ENCODE assay signal across 19 cellular contexts in genomic region chrX:31551913-31552312, GRCh38.
DNase-seq lines count a peak whose midpoint lies in the region; TF ChIP-seq lines count a peak whose summit lies in the region.
"Had no signal": no experiment of that assay in that cellular context is flagged by ENCODE, and none has a peak within 500 bp of the region (broad histone marks: within the 10 kb centered on the region; RNA-seq: fewer than 3 reads in every experiment).

No MANE protein-coding gene starts in this region.

- 77% methylated on average over 4 of the region's 4 CpGs for WGBS in mammary epithelial cell (ENCODE audit: low coverage, missing lambda C conversion rate)

- no peak overlapping the region for H3K27ac ChIP-seq in mammary epithelial cell (ENCODE audit: insufficient read depth, low read depth, low read length)
- H3K27ac ChIP-seq: BLaER1, KMS-11, SJSA1 had no signal

- dilution Hi-C loops in mammary epithelial cell (cut with HindIII; ENCODE audit: low sequenced_read_pairs), result no loop called here

- POLR2A ChIA-PET in MCF 10A (lab: Yijun Ruan, JAX), result no interaction called here

- BruUV-seq in MCF 10A (replicated peaks; lab: Mats Ljungman, UMichigan) (no TSS peak), mammary epithelial cell (replicated peaks; lab: Mats Ljungman, UMichigan) (no TSS peak)

- H3K4me3 ChIP-seq in mammary epithelial cell (replicated peaks in 1 of 3; ENCODE audit: insufficient read depth in 1 of 3, low read depth in 2 of 3, low read length in 3 of 3), result no peak overlapping the region
- H3K4me3 ChIP-seq: BLaER1, GM12878, SJSA1 had no signal

- H4K20me1 ChIP-seq in mammary epithelial cell (ENCODE audit: insufficient read depth, low read length), result no peaks in the 10 kb centered on the region
- H4K20me1 ChIP-seq: BLaER1 had no signal

- no peaks in the 10 kb centered on the region for H3K4me1 Mint-ChIP-seq in MCF 10A (ENCODE audit: insufficient read depth, unreplicated experiment)
- H3K4me1 Mint-ChIP-seq: CD4-positive, alpha-beta memory T cell had no signal

- H3K4me1 ChIP-seq in mammary epithelial cell (ENCODE audit: insufficient read depth, low read length), result no peaks in the 10 kb centered on the region
- H3K4me1 ChIP-seq: BLaER1 had no signal

- H2AFZ ChIP-seq in mammary epithelial cell (ENCODE audit: low read depth, low read length), result no peak overlapping the region

- H3K9me3 ChIP-seq in mammary epithelial cell (replicated peaks; ENCODE audit: insufficient read depth, low read length), result no peaks in the 10 kb centered on the region
- H3K9me3 ChIP-seq: BLaER1, SJSA1 had no signal

- no peak overlapping the region for H3K27ac Mint-ChIP-seq in MCF 10A (ENCODE audit: low read depth, unreplicated experiment)
- H3K27ac Mint-ChIP-seq: CD4-positive, alpha-beta memory T cell; HFFc6 had no signal

- no peaks in the 10 kb centered on the region for H3K36me3 Mint-ChIP-seq in MCF 10A (ENCODE audit: insufficient read depth, unreplicated experiment)
- H3K36me3 Mint-ChIP-seq: CD4-positive, alpha-beta memory T cell had no signal

- no peaks in the 10 kb centered on the region for H3K27me3 ChIP-seq in mammary epithelial cell (ENCODE audit: insufficient read depth, low read length)
- H3K27me3 ChIP-seq: SJSA1 had no signal

- H3K9ac ChIP-seq in mammary epithelial cell (ENCODE audit: insufficient read depth, low read length), result no peak overlapping the region
- H3K9ac ChIP-seq: BLaER1, KMS-11 had no signal

- no peaks in the 10 kb centered on the region for H3K9me3 Mint-ChIP-seq in MCF 10A (ENCODE audit: unreplicated experiment)
- H3K9me3 Mint-ChIP-seq: CD4-positive, alpha-beta memory T cell; HFFc6 had no signal

- CTCF ChIA-PET in MCF 10A (lab: Yijun Ruan, JAX), result no interaction called here
- CTCF ChIA-PET in mammary epithelial cell (lab: Charles Lee; ENCODE audit: low non-redundant PET), result no interaction called here

- in situ Hi-C loops in mammary epithelial cell (cut with MboI; ENCODE audit: low sequenced_read_pairs in 2 of 2), result no loop called here

- DNase-seq in MCF 10A (ENCODE audit: unreplicated experiment) (peak; percentile 9), mammary epithelial cell (no peak), NOMO-1 treated with DMSO at 0.1 percent for 48 hours (lab: John Stamatoyannopoulos, UW; ENCODE audit: unreplicated experiment) (peak; percentile 61), fibroblast of gingiva (ENCODE audit: low read depth) (peak; percentile 1), NCI-H2081 treated with DMSO at 0.1 percent for 48 hours (lab: John Stamatoyannopoulos, UW) (no peak), NCI-H2171 (lab: John Stamatoyannopoulos, UW) (no peak), Ammon's horn (ENCODE audit: low spot score) (no peak)
- DNase-seq: CD4-positive, alpha-beta memory T cell; EL; HFFc6; NCI-H1105; NCI-H2081; NCI-H510A; NCI-H748 treated with DMSO at 0.1 percent for 48 hours; SW 1271 had no signal

- H3K79me2 ChIP-seq in mammary epithelial cell (ENCODE audit: insufficient read depth, low read length), result no peaks in the 10 kb centered on the region

- TF ChIP-seq CTCF in MCF 10A (IDR thresholded peaks at IDR 0.05; ENCODE audit: unreplicated experiment) (no peak), mammary epithelial cell (conservative IDR thresholded peaks at IDR 0.05 in 1 of 2, IDR thresholded peaks at IDR 0.05 in 1 of 2; ENCODE audit: extremely low read depth in 1 of 2, insufficient read depth in 1 of 2, low read depth in 1 of 2, low read length in 2 of 2) (no peak)

- no peak overlapping the region for H3K4me2 ChIP-seq in mammary epithelial cell (ENCODE audit: insufficient read depth, low read depth, low read length)
- H3K4me2 ChIP-seq: BLaER1, KMS-11 had no signal

- H3K4me3 Mint-ChIP-seq in MCF 10A (ENCODE audit: unreplicated experiment), result no peak overlapping the region
- H3K4me3 Mint-ChIP-seq: CD4-positive, alpha-beta memory T cell; HFFc6 had no signal

- peaks cover 11% of the 10 kb centered on the region for H3K27me3 Mint-ChIP-seq in MCF 10A (ENCODE audit: insufficient read depth, unreplicated experiment)
- H3K27me3 Mint-ChIP-seq: CD4-positive, alpha-beta memory T cell had no signal

- intact Hi-C loops in MCF 10A (cut with micrococcal nuclease) (no loop called here), mammary epithelial cell (cut with micrococcal nuclease) (no loop called here)

- no peaks in the 10 kb centered on the region for H3K36me3 ChIP-seq in mammary epithelial cell (ENCODE audit: insufficient read depth, low read length)
- H3K36me3 ChIP-seq: BLaER1, SJSA1 had no signal

Comparison
In these comparisons a context has a peak if more than half of its experiments do, and no peak if none do; other contexts are left out.
1. DNase-seq: peak in MCF 10A (single experiment), NOMO-1 treated with DMSO at 0.1 percent for 48 hours (single experiment) and fibroblast of gingiva (single experiment); none in mammary epithelial cell (single experiment), NCI-H2081 treated with DMSO at 0.1 percent for 48 hours (single experiment), NCI-H2171 (single experiment) and Ammon's horn (single experiment).